ENCODE assay signal across 16 cellular contexts in genomic region chr14:55607386-55607785, GRCh38.
"Had no signal": no experiment of that assay in that cellular context is flagged by ENCODE, and none has a peak within 500 bp of the region (broad histone marks: within the 10 kb centered on the region; RNA-seq: fewer than 3 reads in every experiment).

No MANE protein-coding gene starts in this region.

- H3K4me3 Mint-ChIP-seq: activated naive CD8-positive, alpha-beta T cell treated with anti-CD3 and anti-CD28 coated beads, Interleukin-2, amount 50 U/mL, for 24 hours; natural killer cell treated with Interleukin-12 subunit alpha and Interleukin-12 subunit beta and Interleukin-15 and Interleukin-18, amount 100 ng/mL, for 72 hours; stimulated activated naive CD8-positive, alpha-beta T cell treated with anti-CD3 and anti-CD28 coated beads, Interleukin-15, Interleukin-2, amounts not matched to agents 100 ng/mL and 50 ng/mL, for 24 hours had no signal

- DNase-seq: activated CD4-positive, CD25-positive, alpha-beta regulatory T cell treated with anti-CD3 and anti-CD28 coated beads, Interleukin-2, amount 50 U/mL, for 72 hours; activated naive CD4-positive, alpha-beta T cell; activated naive CD8-positive, alpha-beta T cell treated with anti-CD3 and anti-CD28 coated beads, Interleukin-2, amount 50 U/mL, for 24 hours; activated T-cell treated with anti-CD3 and anti-CD28 coated beads for 4 hours; foreskin melanocyte; kidney glomerular epithelial cell; mesenchymal stem cell; nucleus accumbens; sigmoid colon; spleen; T-helper 9 cell; upper lobe of left lung had no signal

- H3K9me3 Mint-ChIP-seq: activated naive CD8-positive, alpha-beta T cell treated with anti-CD3 and anti-CD28 coated beads, Interleukin-2, amount 50 U/mL, for 24 hours; natural killer cell treated with Interleukin-12 subunit alpha and Interleukin-12 subunit beta and Interleukin-15 and Interleukin-18, amount 100 ng/mL, for 72 hours; stimulated activated naive CD8-positive, alpha-beta T cell treated with anti-CD3 and anti-CD28 coated beads, Interleukin-15, Interleukin-2, amounts not matched to agents 100 ng/mL and 50 ng/mL, for 24 hours had no signal

- H3K27me3 Mint-ChIP-seq: activated naive CD8-positive, alpha-beta T cell treated with anti-CD3 and anti-CD28 coated beads, Interleukin-2, amount 50 U/mL, for 24 hours; natural killer cell treated with Interleukin-12 subunit alpha and Interleukin-12 subunit beta and Interleukin-15 and Interleukin-18, amount 100 ng/mL, for 72 hours; stimulated activated naive CD8-positive, alpha-beta T cell treated with anti-CD3 and anti-CD28 coated beads, Interleukin-15, Interleukin-2, amounts not matched to agents 100 ng/mL and 50 ng/mL, for 24 hours had no signal

- H3K27ac ChIP-seq: ascending aorta, sigmoid colon, spleen, suprapubic skin, upper lobe of left lung had no signal

- H3K27me3 ChIP-seq: ascending aorta, sigmoid colon, spleen, suprapubic skin, upper lobe of left lung had no signal

- H3K4me3 ChIP-seq: ascending aorta, sigmoid colon, spleen, suprapubic skin, upper lobe of left lung had no signal

- H3K27ac Mint-ChIP-seq: activated naive CD8-positive, alpha-beta T cell treated with anti-CD3 and anti-CD28 coated beads, Interleukin-2, amount 50 U/mL, for 24 hours; natural killer cell treated with Interleukin-12 subunit alpha and Interleukin-12 subunit beta and Interleukin-15 and Interleukin-18, amount 100 ng/mL, for 72 hours; stimulated activated naive CD8-positive, alpha-beta T cell treated with anti-CD3 and anti-CD28 coated beads, Interleukin-15, Interleukin-2, amounts not matched to agents 100 ng/mL and 50 ng/mL, for 24 hours had no signal

- ATAC-seq: activated naive CD8-positive, alpha-beta T cell treated with anti-CD3 and anti-CD28 coated beads, Interleukin-2, amount 50 U/mL, for 24 hours; natural killer cell treated with Interleukin-12 subunit alpha and Interleukin-12 subunit beta and Interleukin-15 and Interleukin-18, amount 100 ng/mL, for 72 hours had no signal

- H3K9me3 ChIP-seq: ascending aorta, sigmoid colon, spleen, suprapubic skin, upper lobe of left lung had no signal

- H3K36me3 ChIP-seq: ascending aorta, sigmoid colon, suprapubic skin had no signal
